In genomic region chr11:18578975-18579598, GRCh38 we compare ENCODE assay signal across 1 cellular context.
TF ChIP-seq lines count a peak whose summit lies in the region.

No MANE protein-coding gene starts in this region.

TF ChIP-seq in K562, 482 proteins besides CTCF, POLR2A, EP300 and RAD21:
- TF ChIP-seq ZNF551 (CRISPR knock-in tag; IDR thresholded peaks at IDR 0.05) (no peak), ZNF133 (CRISPR knock-in tag; IDR thresholded peaks at IDR 0.05) (no peak), MAFK (IDR thresholded peaks at IDR 0.05; ENCODE audit: low read length) (peak; percentile 78), C11orf30 (IDR thresholded peaks at IDR 0.05; ENCODE audit: low read depth) (peak; percentile 83), MEIS2 (IDR thresholded peaks at IDR 0.05; ENCODE audit: partially characterized antibody) (peak; percentile 67), PRDM10 (IDR thresholded peaks at IDR 0.05; ENCODE audit: partially characterized antibody) (peak; percentile 60), ZEB2 (IDR thresholded peaks at IDR 0.05) (peak; percentile 54; the same call in 1 of the 2 replicates), PBX2 (CRISPR knock-in tag; IDR thresholded peaks at IDR 0.05; ENCODE audit: low read depth) (no peak), PBX2 (tag; conservative IDR thresholded peaks at IDR 0.05; ENCODE audit: low read depth) (peak; percentile 63; the same call in 1 of the 2 replicates), NFE2 (IDR thresholded peaks at IDR 0.05; ENCODE audit: low read depth) (peak; percentile 91), BCOR (IDR thresholded peaks at IDR 0.05) (0 out of 2 replicates have a peak, but pooled peaks have one; percentile 29), IFI16 (CRISPR knock-in tag; IDR thresholded peaks at IDR 0.05) (no peak), HDAC2 (IDR thresholded peaks at IDR 0.05) (peak; percentile 52), NFE2L1 (tag; IDR thresholded peaks at IDR 0.05; ENCODE audit: borderline replicate concordance, low read depth) (peak; percentile 82), CBFA2T3 (IDR thresholded peaks at IDR 0.05) (peak; percentile 20; the same call in 1 of the 2 replicates), PKNOX1 (IDR thresholded peaks at IDR 0.05) (0 out of 2 replicates have a peak, but pooled peaks have one; percentile 26), HDAC1 (IDR thresholded peaks at IDR 0.05) (peak in 1 of 2 experiments; percentile 52; a peak in 1 of 4 replicates), RBM34 (IDR thresholded peaks at IDR 0.05; ENCODE audit: borderline replicate concordance, insufficient read depth, low read length) (no peak), ATF4 (CRISPR knock-in tag; IDR thresholded peaks at IDR 0.05) (no peak), HMBOX1 (IDR thresholded peaks at IDR 0.05) (peak; percentile 82), MAFF (IDR thresholded peaks at IDR 0.05; ENCODE audit: low read length) (peak; percentile 81), MAFG (tag; conservative IDR thresholded peaks at IDR 0.05) (peak; percentile 90), MECOM (CRISPR knock-in tag; IDR thresholded peaks at IDR 0.05) (0 out of 2 replicates have a peak, but pooled peaks have one; percentile 28), CTBP1 (IDR thresholded peaks at IDR 0.05; ENCODE audit: borderline replicate concordance) (peak; percentile 31; the same call in 1 of the 2 replicates), KDM1A (IDR thresholded peaks at IDR 0.05) (peak; percentile 77 to 83), RCOR1 (IDR thresholded peaks at IDR 0.05; ENCODE audit: borderline replicate concordance in 1 of 2, low read depth in 2 of 2, low read length in 2 of 2) (peak in 1 of 2 experiments; percentile 87; a peak in 2 of 4 replicates), ZNF644 (tag; IDR thresholded peaks at IDR 0.05; ENCODE audit: low read depth) (no peak), ZNF316 (IDR thresholded peaks at IDR 0.05) (peak; percentile 90)
TF ChIP-seq in K562: peak in this region for 21.
